Comparison of ENCODE assay signal across 8 cellular contexts in genomic region chr18:30971338-30971956, GRCh38.
DNase-seq lines count a peak whose midpoint lies in the region; ATAC-seq and TF ChIP-seq lines count a peak whose summit lies in the region.

No MANE protein-coding gene starts in this region.

- H3K36me3 ChIP-seq in HCT116 (ENCODE audit: control insufficient read depth in 1 of 2, insufficient read depth in 2 of 2, low read length in 2 of 2) (no peaks in the 10 kb centered on the region), lung (ENCODE audit: control insufficient read depth in 2 of 2, insufficient read depth in 2 of 2, low read length in 2 of 2) (no peaks in the 10 kb centered on the region)

- ATAC-seq in HCT116 (peak; percentile 75), lung (ENCODE audit: insufficient read depth, low FRiP score) (no peak)
- no peak for ATAC-seq in activated CD4-positive, CD25-positive, alpha-beta regulatory T cell treated with anti-CD3 and anti-CD28 coated beads, Interleukin-2, amount 50 U/mL, for 24 hours

- RAD21 ChIA-PET in HCT116 (lab: Charles Lee; ENCODE audit: low non-redundant PET in 1 of 2, low total read pairs in 2 of 2, uncharacterized antibody in 2 of 2, unreplicated experiment in 2 of 2): no interaction called here

- TF ChIP-seq POLR2A in HCT116 (IDR thresholded peaks at IDR 0.05; ENCODE audit: borderline replicate concordance, extremely low read depth, insufficient read depth, insufficient read length): no peak

- DNase-seq in GM10248 (ENCODE audit: extremely low spot score) (peak; percentile 14), HCT116 (ENCODE audit: low read depth, low spot score) (peak; percentile 34), NCI-H146 (lab: John Stamatoyannopoulos, UW) (peak; percentile 23), astrocyte of the spinal cord (ENCODE audit: low read depth, low spot score) (peak; percentile 57), lung (ENCODE audit: low spot score) (no peak)
- no peak for DNase-seq in activated CD8-positive, alpha-beta memory T cell treated with anti-CD3 and anti-CD28 coated beads for 24 hours
- DNase-seq in activated naive CD4-positive, alpha-beta T cell treated with Interleukin-2 at 50 U/mL for 16 hours: no peak

- no peak overlapping the region for H3K9ac ChIP-seq in HCT116 (ENCODE audit: low read length)

- 5% methylated on average over 1 of the region's 1 CpG for WGBS in lung, 2 donors

- peak; percentile 49 for TF ChIP-seq CTCF in GM10248 (IDR thresholded peaks at IDR 0.05; ENCODE audit: control extremely low read depth, extremely low read depth, low read depth, missing control alignments)
- TF ChIP-seq CTCF in HCT116 (IDR thresholded peaks at IDR 0.05 in 2 of 3, conservative IDR thresholded peaks at IDR 0.05 in 1 of 3; ENCODE audit: borderline replicate concordance in 1 of 3, insufficient read depth in 1 of 3, low read depth in 2 of 3, low read length in 2 of 3): peak; percentile 25 to 66 (median 33); a peak in 4 of 6 replicates
- TF ChIP-seq CTCF in astrocyte of the spinal cord (IDR thresholded peaks at IDR 0.05; ENCODE audit: low read depth, low read length): peak; percentile 37
- peak; percentile 9 for TF ChIP-seq CTCF in lung (IDR thresholded peaks at IDR 0.05; ENCODE audit: control extremely low read depth, extremely low read depth)

- H3K4me2 ChIP-seq in HCT116 (ENCODE audit: low read length): no peak overlapping the region

- no peaks in the 10 kb centered on the region for H3K79me2 ChIP-seq in HCT116 (ENCODE audit: insufficient read depth, low read length)

- BruUV-seq in HCT116 (replicated peaks; lab: Mats Ljungman, UMichigan): no TSS peak

- intact Hi-C loops in HCT116 (cut with micrococcal nuclease): loop anchor here (2.0 to 10.0 kb wide), 4 partner anchors 591 to 1099 kb away; no protein-coding TSS in a partner anchor

- CTCF ChIA-PET in GM10248 (lab: Yijun Ruan, JAX) (interaction anchor here (0.8 to 3.8 kb wide), 5 partner anchors 22 to 1097 kb away, joined by 3 to 16 read pairs (median 3); no protein-coding TSS in a partner anchor), HCT116 (lab: Charles Lee) (interaction anchor here (0.6 to 1.4 kb wide), 5 partner anchors 9 to 592 kb away, joined by 3 to 5 read pairs (median 3); no protein-coding TSS in a partner anchor)

- peak overlapping the region; percentile 97 for H2AFZ ChIP-seq in HCT116 (ENCODE audit: low read depth, low read length, poor library complexity, severe bottlenecking)

- H3K27me3 ChIP-seq in HCT116 (ENCODE audit: insufficient read depth, low read length): no peaks in the 10 kb centered on the region
- no peaks in the 10 kb centered on the region for H3K27me3 ChIP-seq in lung (ENCODE audit: control insufficient read depth, insufficient read depth)

- in situ Hi-C loops in astrocyte of the spinal cord (cut with HindIII; ENCODE audit: low sequenced_read_pairs): no loop called here

- H3K27ac ChIP-seq in HCT116 (ENCODE audit: low read depth, low read length) (no peak overlapping the region), lung (ENCODE audit: low read depth in 1 of 2, low read length in 1 of 2) (no peak overlapping the region)

- POLR2A ChIA-PET in GM10248 (lab: Yijun Ruan, JAX) (no interaction called here), HCT116 (lab: Charles Lee) (interaction anchor here (0.6 kb wide), 1 partner anchor 188 kb away, joined by 4 read pairs; no protein-coding TSS in a partner anchor)

- no peak overlapping the region for H3K4me3 ChIP-seq in HCT116 (replicated peaks in 1 of 2; ENCODE audit: low read depth in 1 of 2, low read length in 2 of 2)
- no peak overlapping the region for H3K4me3 ChIP-seq in astrocyte of the spinal cord (ENCODE audit: low read depth, low read length)
- no peak overlapping the region for H3K4me3 ChIP-seq in lung

- H3K4me1 ChIP-seq in HCT116 (ENCODE audit: control insufficient read depth in 1 of 2, insufficient read depth in 2 of 2, low read length in 2 of 2): peaks cover 0 to 4% of the 10 kb centered on the region in 2 experiments; a peak in 2 of 4 replicates
- no peaks in the 10 kb centered on the region for H3K4me1 ChIP-seq in lung (ENCODE audit: control insufficient read depth in 2 of 2, insufficient read depth in 2 of 2, low read length in 2 of 2)

- H3K9me3 ChIP-seq in HCT116 (ENCODE audit: control insufficient read depth in 1 of 2, insufficient read depth in 1 of 2, low read depth in 1 of 2, low read length in 2 of 2) (no peaks in the 10 kb centered on the region), lung (ENCODE audit: control insufficient read depth in 2 of 2, insufficient read depth in 1 of 2, low read length in 1 of 2) (no peaks in the 10 kb centered on the region)

- H3K9me2 ChIP-seq in HCT116 (ENCODE audit: insufficient read depth): no peaks in the 10 kb centered on the region

- TF ChIP-seq RAD21 in HCT116 (IDR thresholded peaks at IDR 0.05; ENCODE audit: low read depth): peak; percentile 48

- no peaks in the 10 kb centered on the region for H4K20me1 ChIP-seq in HCT116 (ENCODE audit: insufficient read depth)

TF ChIP-seq in HCT116, 20 proteins besides CTCF, POLR2A, EP300 and RAD21:
- TF ChIP-seq CEBPB (IDR thresholded peaks at IDR 0.05; ENCODE audit: low read depth): no peak
- TF ChIP-seq EGR1 (IDR thresholded peaks at IDR 0.05; ENCODE audit: low read depth): no peak
- no peak for TF ChIP-seq ZFX (IDR thresholded peaks at IDR 0.05)
- no peak for TF ChIP-seq MAX (IDR thresholded peaks at IDR 0.05)
- no peak for TF ChIP-seq ZNF274 (IDR thresholded peaks at IDR 0.05; ENCODE audit: low read depth, low read length)
- TF ChIP-seq YY1 (IDR thresholded peaks at IDR 0.05; ENCODE audit: extremely low read depth, insufficient replicate concordance, low read depth, low read length): no peak
- no peak for TF ChIP-seq SIN3A (IDR thresholded peaks at IDR 0.05; ENCODE audit: low read depth)
- TF ChIP-seq EZH2 (IDR thresholded peaks at IDR 0.05): no peak
- no peak for TF ChIP-seq EZH2phosphoT487 (IDR thresholded peaks at IDR 0.05; ENCODE audit: borderline replicate concordance)
- TF ChIP-seq SP1 (IDR thresholded peaks at IDR 0.05; ENCODE audit: low read depth): no peak
- TF ChIP-seq ELF1 (IDR thresholded peaks at IDR 0.05; ENCODE audit: borderline replicate concordance, low read depth): no peak
- TF ChIP-seq TCF7L2 (IDR thresholded peaks at IDR 0.05; ENCODE audit: borderline replicate concordance, extremely low read depth, insufficient read depth, insufficient read length): no peak
- no peak for TF ChIP-seq SRF (IDR thresholded peaks at IDR 0.05; ENCODE audit: low read depth)
- no peak for TF ChIP-seq ATF3 (IDR thresholded peaks at IDR 0.05)
- no peak for TF ChIP-seq POLR2AphosphoS5 (IDR thresholded peaks at IDR 0.05; ENCODE audit: low read depth, low read length)
- no peak for TF ChIP-seq FOSL1 (IDR thresholded peaks at IDR 0.05; ENCODE audit: low read depth)
- no peak for TF ChIP-seq CBX3 (IDR thresholded peaks at IDR 0.05; ENCODE audit: low read depth)
- no peak for TF ChIP-seq ZBTB33 (IDR thresholded peaks at IDR 0.05; ENCODE audit: extremely low read depth, insufficient replicate concordance, low read length)
TF ChIP-seq in HCT116: peak in this region for 0.

Comparison
In these comparisons a context has a peak if more than half of its experiments do, and no peak if none do; other contexts are left out.
1. DNase-seq: peak in GM10248 (single experiment), HCT116 (single experiment), NCI-H146 (single experiment) and astrocyte of the spinal cord (single experiment); none in lung (single experiment), activated CD8-positive, alpha-beta memory T cell treated with anti-CD3 and anti-CD28 coated beads for 24 hours (single experiment) and activated naive CD4-positive, alpha-beta T cell treated with Interleukin-2 at 50 U/mL for 16 hours (single experiment).
2. Peak in every context shown above with its lines, with median percentiles within 50 percentile points of each other: CTCF ChIP-seq.